In genomic region chr9:73219985-73220626, GRCh38 we compare ENCODE assay signal across 8 cellular contexts.
DNase-seq lines count a peak whose midpoint lies in the region; ATAC-seq and TF ChIP-seq lines count a peak whose summit lies in the region.

No MANE protein-coding gene starts in this region.

- TF ChIP-seq CTCF in mucosa of descending colon (IDR thresholded peaks at IDR 0.05) (no peak), Peyer's patch (IDR thresholded peaks at IDR 0.05) (no peak)

- no peaks in the 10 kb centered on the region for H3K4me1 Mint-ChIP-seq in activated naive CD4-positive, alpha-beta T cell treated with anti-CD3 and anti-CD28 coated beads, Interleukin-2, amount 10 ng/mL, durations not matched to agents 7 days and 5 days
- H3K4me1 Mint-ChIP-seq in T-helper 2 cell treated with Interferon-gamma antibody and Interleukin-4, amounts not matched to agents 5 μg/mL and 100 μg/mL, for 36 hours (ENCODE audit: low read depth), result peaks cover 6% of the 10 kb centered on the region

- no peak for TF ChIP-seq POLR2A in Peyer's patch (IDR thresholded peaks at IDR 0.05)

- ATAC-seq in HG02943 (IDR thresholded peaks at IDR 0.05; ENCODE audit: low read depth, unreplicated experiment) (peak; percentile 62), mucosa of descending colon (peak; percentile 47)

- no peak overlapping the region for H3K4me3 Mint-ChIP-seq in activated naive CD4-positive, alpha-beta T cell treated with anti-CD3 and anti-CD28 coated beads, Interleukin-2, amount 10 ng/mL, durations not matched to agents 7 days and 5 days
- no peak overlapping the region for H3K4me3 Mint-ChIP-seq in T-helper 2 cell treated with Interferon-gamma antibody and Interleukin-4, amounts not matched to agents 5 μg/mL and 100 μg/mL, for 36 hours

- peaks cover 8% of the 10 kb centered on the region for H3K27me3 Mint-ChIP-seq in activated naive CD4-positive, alpha-beta T cell treated with anti-CD3 and anti-CD28 coated beads, Interleukin-2, amount 10 ng/mL, durations not matched to agents 7 days and 5 days
- H3K27me3 Mint-ChIP-seq in T-helper 2 cell treated with Interferon-gamma antibody and Interleukin-4, amounts not matched to agents 5 μg/mL and 100 μg/mL, for 36 hours (ENCODE audit: low read depth), result peaks cover 7% of the 10 kb centered on the region

- no peak overlapping the region for H3K27ac Mint-ChIP-seq in activated naive CD4-positive, alpha-beta T cell treated with anti-CD3 and anti-CD28 coated beads, Interleukin-2, amount 10 ng/mL, durations not matched to agents 7 days and 5 days
- H3K27ac Mint-ChIP-seq in T-helper 2 cell treated with Interferon-gamma antibody and Interleukin-4, amounts not matched to agents 5 μg/mL and 100 μg/mL, for 36 hours, result no peak overlapping the region

- no peaks in the 10 kb centered on the region for H3K27me3 ChIP-seq in Peyer's patch

- H3K4me1 ChIP-seq in mucosa of descending colon (ENCODE audit: low read depth) (no peaks in the 10 kb centered on the region), Peyer's patch (no peaks in the 10 kb centered on the region)

- no peaks in the 10 kb centered on the region for H3K9me3 ChIP-seq in mucosa of descending colon
- no peaks in the 10 kb centered on the region for H3K9me3 ChIP-seq in Peyer's patch

- H3K4me3 ChIP-seq in mucosa of descending colon (no peak overlapping the region), Peyer's patch (no peak overlapping the region)

- intact Hi-C loops in mucosa of descending colon (cut with DNase I, micrococcal nuclease), result loop anchor here in 1 of 2 donors (10.0 kb wide), 1 partner anchor 195 kb away; no protein-coding TSS in a partner anchor

- H3K36me3 ChIP-seq in mucosa of descending colon (ENCODE audit: low read depth), result no peaks in the 10 kb centered on the region
- no peaks in the 10 kb centered on the region for H3K36me3 ChIP-seq in Peyer's patch

- H3K27ac ChIP-seq in Peyer's patch, result no peak overlapping the region

- CTCF ChIA-PET in activated naive CD4-positive, alpha-beta T cell treated with anti-CD3 and anti-CD28 coated beads, Interleukin-2, amount 10 ng/mL, durations not matched to agents 7 days and 5 days (lab: Charles Lee), result no interaction called here

- H3K9me3 Mint-ChIP-seq in activated naive CD4-positive, alpha-beta T cell treated with anti-CD3 and anti-CD28 coated beads, Interleukin-2, amount 10 ng/mL, durations not matched to agents 7 days and 5 days, result no peaks in the 10 kb centered on the region
- H3K9me3 Mint-ChIP-seq in T-helper 2 cell treated with Interferon-gamma antibody and Interleukin-4, amounts not matched to agents 5 μg/mL and 100 μg/mL, for 36 hours, result no peaks in the 10 kb centered on the region

- peak; percentile 13 for DNase-seq in activated naive CD4-positive, alpha-beta T cell treated with Interleukin-2 at 50 U/mL for 16 hours
- DNase-seq in activated naive CD4-positive, alpha-beta T cell treated with anti-CD3 and anti-CD28 coated beads, Interleukin-2, amount 10 ng/mL, durations not matched to agents 7 days and 5 days, result no peak
- DNase-seq in T-helper 2 cell treated with Interferon-gamma antibody and Interleukin-4, amounts not matched to agents 5 μg/mL and 100 μg/mL, for 36 hours (ENCODE audit: low spot score), result peak; percentile 50
- DNase-seq in mucosa of descending colon, result no peak
- DNase-seq in LoVo (ENCODE audit: low spot score), result no peak
- DNase-seq in Peyer's patch, result no peak
- no peak for DNase-seq in NCI-H1930 (lab: John Stamatoyannopoulos, UW)

- no peaks in the 10 kb centered on the region for H3K36me3 Mint-ChIP-seq in activated naive CD4-positive, alpha-beta T cell treated with anti-CD3 and anti-CD28 coated beads, Interleukin-2, amount 10 ng/mL, durations not matched to agents 7 days and 5 days
- no peaks in the 10 kb centered on the region for H3K36me3 Mint-ChIP-seq in T-helper 2 cell treated with Interferon-gamma antibody and Interleukin-4, amounts not matched to agents 5 μg/mL and 100 μg/mL, for 36 hours (ENCODE audit: low read depth)

Comparison
In these comparisons a context has a peak if more than half of its experiments do, and no peak if none do; other contexts are left out.
1. DNase-seq: peak in activated naive CD4-positive, alpha-beta T cell treated with Interleukin-2 at 50 U/mL for 16 hours (single experiment) and T-helper 2 cell treated with Interferon-gamma antibody and Interleukin-4, amounts not matched to agents 5 μg/mL and 100 μg/mL, for 36 hours (single experiment); none in activated naive CD4-positive, alpha-beta T cell treated with anti-CD3 and anti-CD28 coated beads, Interleukin-2, amount 10 ng/mL, durations not matched to agents 7 days and 5 days (single experiment), mucosa of descending colon (0 of 3), LoVo (single experiment), Peyer's patch (0 of 3) and NCI-H1930 (0 of 2).